11 cellular contexts compared by ENCODE assay signal in the genomic region with DNA sequence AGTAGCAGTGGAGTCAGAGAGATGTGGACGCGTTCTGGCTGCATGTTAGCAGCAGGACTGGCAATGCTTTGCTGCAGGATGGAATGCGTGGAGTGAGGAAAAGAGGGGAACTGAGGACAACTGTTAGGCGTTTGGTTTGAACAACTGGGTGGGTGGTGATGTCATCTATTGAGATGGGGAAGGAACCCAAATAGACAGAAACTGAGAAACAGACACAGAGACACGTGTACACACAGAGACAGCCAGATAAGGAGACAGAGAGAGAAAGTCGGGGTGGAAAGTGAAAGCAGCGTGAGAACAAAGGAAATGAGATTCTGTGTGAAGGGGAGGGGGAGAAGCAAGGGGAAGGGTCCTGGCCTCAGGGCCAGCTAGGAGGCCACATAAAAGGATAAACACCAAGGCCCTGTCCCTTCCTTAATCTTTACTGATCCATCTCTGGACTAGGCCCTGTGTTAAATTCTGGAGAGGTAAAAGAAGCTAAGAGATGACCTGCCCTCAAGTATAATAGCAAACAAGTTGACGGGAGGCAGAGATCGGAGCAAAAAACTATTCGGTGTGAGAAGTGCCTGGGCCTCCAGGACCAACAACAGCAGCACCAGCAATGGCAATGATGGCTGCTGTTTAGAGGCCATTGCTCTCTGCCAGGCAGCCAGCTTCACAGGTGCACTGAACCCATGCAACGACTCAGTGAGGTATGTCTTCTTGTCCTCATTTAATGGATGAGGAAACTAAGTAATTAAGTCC. TPM values are rescaled to one million over a fixed set of nuclear protein-coding genes. Genes with fewer than 3 reads are reported as not detected.
DNase-seq lines count a peak whose midpoint lies in the region; ATAC-seq and TF ChIP-seq lines count a peak whose summit lies in the region.
"Had no signal": no experiment of that assay in that cellular context is flagged by ENCODE, and none has a peak within 500 bp of the region (broad histone marks: within the 10 kb centered on the region; RNA-seq: fewer than 3 reads in every experiment).

No MANE protein-coding gene starts in this region.

- CTCF ChIA-PET in WTC11 (lab: Charles Lee) = no interaction called here

- peak; percentile 32 for DNase-seq in activated naive CD4-positive, alpha-beta T cell treated with Interleukin-2 at 50 U/mL for 16 hours
- no peak for DNase-seq in activated naive CD4-positive, alpha-beta T cell (lab: John Stamatoyannopoulos, UW)
- DNase-seq in brain microvascular endothelial cell = peak; percentile 15
- DNase-seq in stimulated activated naive B cell treated with anti-CD40 and anti-IgM and Interleukin-4, amounts not matched to agents 10 μg/mL and 1 μg/mL and 100 μg/mL, for 72 hours = no peak
- DNase-seq in stimulated activated naive CD4-positive, alpha-beta T cell treated with Interleukin-2 at 50 U/mL for 16 hours (lab: John Stamatoyannopoulos, UW) = no peak
- no peak for DNase-seq in WTC11 (ENCODE audit: low spot score)
- DNase-seq in activated CD8-positive, alpha-beta memory T cell treated with anti-CD3 and anti-CD28 coated beads, Interleukin-2, amount 50 U/mL, for 48 hours = no peak
- DNase-seq: activated gamma-delta T cell, NCI-H748 treated with DMSO at 0.1 percent for 48 hours had no signal

- H3K4me3 Mint-ChIP-seq in stimulated activated naive B cell treated with anti-CD40 and anti-IgM and Interleukin-4, amounts not matched to agents 10 μg/mL and 1 μg/mL and 100 μg/mL, for 72 hours = no peak overlapping the region
- H3K4me3 Mint-ChIP-seq in WTC11 = no peak overlapping the region

- H3K36me3 Mint-ChIP-seq in stimulated activated naive B cell treated with anti-CD40 and anti-IgM and Interleukin-4, amounts not matched to agents 10 μg/mL and 1 μg/mL and 100 μg/mL, for 72 hours = no peaks in the 10 kb centered on the region
- H3K36me3 Mint-ChIP-seq in WTC11 = no peaks in the 10 kb centered on the region

- H3K27ac Mint-ChIP-seq in stimulated activated naive B cell treated with anti-CD40 and anti-IgM and Interleukin-4, amounts not matched to agents 10 μg/mL and 1 μg/mL and 100 μg/mL, for 72 hours = no peak overlapping the region
- no peak overlapping the region for H3K27ac Mint-ChIP-seq in WTC11

- in situ Hi-C loops in brain microvascular endothelial cell (cut with HindIII; ENCODE audit: low pct_ligation_motif_present, low sequenced_read_pairs) = no loop called here

- peak; percentile 57 for ATAC-seq in HG03354 (IDR thresholded peaks at IDR 0.05; ENCODE audit: poor library complexity, severe bottlenecking, unreplicated experiment)
- ATAC-seq in stimulated activated naive B cell treated with anti-CD40 and anti-IgM and Interleukin-4, amounts not matched to agents 10 μg/mL and 1 μg/mL and 100 μg/mL, for 72 hours (replicated peaks) = peak; percentile 77 to 80
- ATAC-seq in WTC11 = no peak

- H3K36me3 ChIP-seq in brain microvascular endothelial cell (replicated peaks) = no peaks in the 10 kb centered on the region

- H3K27ac ChIP-seq in brain microvascular endothelial cell = peak overlapping the region; percentile 28

- POLR2A ChIA-PET in WTC11 (lab: Charles Lee) = no interaction called here

- no peak overlapping the region for H3K4me3 ChIP-seq in brain microvascular endothelial cell (ENCODE audit: low read depth, low read length)

- no peak for TF ChIP-seq CTCF in brain microvascular endothelial cell (IDR thresholded peaks at IDR 0.05; ENCODE audit: low read depth, low read length, missing control alignments)
- no peak for TF ChIP-seq CTCF in WTC11 (IDR thresholded peaks at IDR 0.05)

- H3K27me3 ChIP-seq in brain microvascular endothelial cell (replicated peaks) = no peaks in the 10 kb centered on the region

- H3K4me1 Mint-ChIP-seq in stimulated activated naive B cell treated with anti-CD40 and anti-IgM and Interleukin-4, amounts not matched to agents 10 μg/mL and 1 μg/mL and 100 μg/mL, for 72 hours = peaks cover 8 to 10% of the 10 kb centered on the region in 2 donors
- peaks cover 15% of the 10 kb centered on the region for H3K4me1 Mint-ChIP-seq in WTC11

- no peaks in the 10 kb centered on the region for H3K9me3 Mint-ChIP-seq in stimulated activated naive B cell treated with anti-CD40 and anti-IgM and Interleukin-4, amounts not matched to agents 10 μg/mL and 1 μg/mL and 100 μg/mL, for 72 hours
- no peaks in the 10 kb centered on the region for H3K9me3 Mint-ChIP-seq in WTC11

- peaks cover 35 to 39% of the 10 kb centered on the region in 2 donors for H3K27me3 Mint-ChIP-seq in stimulated activated naive B cell treated with anti-CD40 and anti-IgM and Interleukin-4, amounts not matched to agents 10 μg/mL and 1 μg/mL and 100 μg/mL, for 72 hours
- no peaks in the 10 kb centered on the region; the same call in 1 of the 2 replicates for H3K27me3 Mint-ChIP-seq in WTC11 (ENCODE audit: low read depth)

TF ChIP-seq in WTC11, 78 proteins besides CTCF, POLR2A, EP300 and RAD21 (continues in another document):
- no peak for TF ChIP-seq CREB1 (CRISPR knock-in tag; IDR thresholded peaks at IDR 0.05)
- no peak for TF ChIP-seq AFF4 (CRISPR knock-in tag; IDR thresholded peaks at IDR 0.05; ENCODE audit: borderline replicate concordance)
- TF ChIP-seq GRHL2 (CRISPR knock-in tag; IDR thresholded peaks at IDR 0.05; ENCODE audit: insufficient replicate concordance, severe bottlenecking) = no peak
- TF ChIP-seq CREM (CRISPR knock-in tag; IDR thresholded peaks at IDR 0.05) = no peak
- TF ChIP-seq ATF1 (CRISPR knock-in tag; IDR thresholded peaks at IDR 0.05) = no peak
- TF ChIP-seq ZNF512 (CRISPR knock-in tag; IDR thresholded peaks at IDR 0.05; ENCODE audit: borderline replicate concordance) = no peak
- TF ChIP-seq, protein P1, sequence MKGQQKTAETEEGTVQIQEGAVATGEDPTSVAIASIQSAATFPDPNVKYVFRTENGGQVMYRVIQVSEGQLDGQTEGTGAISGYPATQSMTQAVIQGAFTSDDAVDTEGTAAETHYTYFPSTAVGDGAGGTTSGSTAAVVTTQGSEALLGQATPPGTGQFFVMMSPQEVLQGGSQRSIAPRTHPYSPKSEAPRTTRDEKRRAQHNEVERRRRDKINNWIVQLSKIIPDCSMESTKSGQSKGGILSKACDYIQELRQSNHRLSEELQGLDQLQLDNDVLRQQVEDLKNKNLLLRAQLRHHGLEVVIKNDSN (CRISPR knock-in tag; IDR thresholded peaks at IDR 0.05) = no peak
- no peak for TF ChIP-seq TCF7 (CRISPR knock-in tag; IDR thresholded peaks at IDR 0.05; ENCODE audit: low read depth)

RNA-seq across cellular contexts. Expression of gene VWA5B1, which starts 31.6 kb away (rescaled TPM):
- total RNA-seq in WTC11 (2021) = 1.1 to 1.5 TPM (median 1.4 TPM) in 3 replicates
- total RNA-seq: glomerular endothelial cell had no signal

Comparison
In these comparisons a context has a peak if more than half of its experiments do, and no peak if none do; other contexts are left out.
1. DNase-seq: peak in activated naive CD4-positive, alpha-beta T cell treated with Interleukin-2 at 50 U/mL for 16 hours (single experiment) and brain microvascular endothelial cell (single experiment); none in activated naive CD4-positive, alpha-beta T cell (0 of 4), stimulated activated naive B cell treated with anti-CD40 and anti-IgM and Interleukin-4, amounts not matched to agents 10 μg/mL and 1 μg/mL and 100 μg/mL, for 72 hours (single experiment), stimulated activated naive CD4-positive, alpha-beta T cell treated with Interleukin-2 at 50 U/mL for 16 hours (single experiment), WTC11 (single experiment) and activated CD8-positive, alpha-beta memory T cell treated with anti-CD3 and anti-CD28 coated beads, Interleukin-2, amount 50 U/mL, for 48 hours (single experiment).